Comparison of ENCODE assay signal across 1 cellular context in the genomic region with DNA sequence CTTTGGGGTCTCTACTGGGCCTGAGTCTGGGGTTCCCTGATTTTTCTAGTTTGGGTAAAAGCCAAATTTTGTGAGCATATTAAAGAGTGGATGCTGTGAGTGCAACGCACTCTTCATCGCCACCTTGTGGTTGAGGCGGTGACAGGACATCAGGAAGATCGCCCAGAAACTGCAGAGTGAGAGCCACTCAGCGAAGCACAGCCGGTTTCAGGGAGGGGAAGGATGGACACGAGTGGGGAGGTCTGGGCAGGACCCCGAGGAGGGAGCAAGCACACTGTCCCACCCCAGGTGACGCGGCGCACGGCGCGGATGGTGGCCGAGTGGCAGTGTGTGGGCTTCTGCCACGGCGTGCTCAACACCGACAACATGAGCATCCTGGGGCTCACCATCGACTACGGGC.
TF ChIP-seq lines count a peak whose summit lies in the region.

No MANE protein-coding gene starts in this region.

TF ChIP-seq in SK-N-SH treated with all-trans-retinoic acid at 6 μM for 48 hours, 23 proteins besides CTCF, POLR2A, EP300 and RAD21 (continued from another document):
- TF ChIP-seq, protein P1, sequence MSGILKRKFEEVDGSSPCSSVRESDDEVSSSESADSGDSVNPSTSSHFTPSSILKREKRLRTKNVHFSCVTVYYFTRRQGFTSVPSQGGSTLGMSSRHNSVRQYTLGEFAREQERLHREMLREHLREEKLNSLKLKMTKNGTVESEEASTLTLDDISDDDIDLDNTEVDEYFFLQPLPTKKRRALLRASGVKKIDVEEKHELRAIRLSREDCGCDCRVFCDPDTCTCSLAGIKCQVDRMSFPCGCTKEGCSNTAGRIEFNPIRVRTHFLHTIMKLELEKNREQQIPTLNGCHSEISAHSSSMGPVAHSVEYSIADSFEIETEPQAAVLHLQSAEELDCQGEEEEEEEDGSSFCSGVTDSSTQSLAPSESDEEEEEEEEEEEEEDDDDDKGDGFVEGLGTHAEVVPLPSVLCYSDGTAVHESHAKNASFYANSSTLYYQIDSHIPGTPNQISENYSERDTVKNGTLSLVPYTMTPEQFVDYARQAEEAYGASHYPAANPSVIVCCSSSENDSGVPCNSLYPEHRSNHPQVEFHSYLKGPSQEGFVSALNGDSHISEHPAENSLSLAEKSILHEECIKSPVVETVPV (CRISPR knock-in tag; IDR thresholded peaks at IDR 0.05): no peak
- TF ChIP-seq ZFP3 (CRISPR knock-in tag; IDR thresholded peaks at IDR 0.05) (no peak), ESRRG (CRISPR knock-in tag; IDR thresholded peaks at IDR 0.05) (no peak), BACH2 (CRISPR knock-in tag; IDR thresholded peaks at IDR 0.05; ENCODE audit: borderline replicate concordance) (no peak), ZNF565 (CRISPR knock-in tag; conservative IDR thresholded peaks at IDR 0.05; ENCODE audit: low read depth) (no peak)
- TF ChIP-seq, protein P2, sequence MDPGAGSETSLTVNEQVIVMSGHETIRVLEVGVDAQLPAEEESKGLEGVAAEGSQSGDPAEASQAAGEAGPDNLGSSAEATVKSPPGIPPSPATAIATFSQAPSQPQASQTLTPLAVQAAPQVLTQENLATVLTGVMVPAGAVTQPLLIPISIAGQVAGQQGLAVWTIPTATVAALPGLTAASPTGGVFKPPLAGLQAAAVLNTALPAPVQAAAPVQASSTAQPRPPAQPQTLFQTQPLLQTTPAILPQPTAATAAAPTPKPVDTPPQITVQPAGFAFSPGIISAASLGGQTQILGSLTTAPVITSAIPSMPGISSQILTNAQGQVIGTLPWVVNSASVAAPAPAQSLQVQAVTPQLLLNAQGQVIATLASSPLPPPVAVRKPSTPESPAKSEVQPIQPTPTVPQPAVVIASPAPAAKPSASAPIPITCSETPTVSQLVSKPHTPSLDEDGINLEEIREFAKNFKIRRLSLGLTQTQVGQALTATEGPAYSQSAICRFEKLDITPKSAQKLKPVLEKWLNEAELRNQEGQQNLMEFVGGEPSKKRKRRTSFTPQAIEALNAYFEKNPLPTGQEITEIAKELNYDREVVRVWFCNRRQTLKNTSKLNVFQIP (CRISPR knock-in tag; IDR thresholded peaks at IDR 0.05; ENCODE audit: borderline replicate concordance, low read depth): no peak
